1 cellular context compared by ENCODE assay signal in the genomic region with DNA sequence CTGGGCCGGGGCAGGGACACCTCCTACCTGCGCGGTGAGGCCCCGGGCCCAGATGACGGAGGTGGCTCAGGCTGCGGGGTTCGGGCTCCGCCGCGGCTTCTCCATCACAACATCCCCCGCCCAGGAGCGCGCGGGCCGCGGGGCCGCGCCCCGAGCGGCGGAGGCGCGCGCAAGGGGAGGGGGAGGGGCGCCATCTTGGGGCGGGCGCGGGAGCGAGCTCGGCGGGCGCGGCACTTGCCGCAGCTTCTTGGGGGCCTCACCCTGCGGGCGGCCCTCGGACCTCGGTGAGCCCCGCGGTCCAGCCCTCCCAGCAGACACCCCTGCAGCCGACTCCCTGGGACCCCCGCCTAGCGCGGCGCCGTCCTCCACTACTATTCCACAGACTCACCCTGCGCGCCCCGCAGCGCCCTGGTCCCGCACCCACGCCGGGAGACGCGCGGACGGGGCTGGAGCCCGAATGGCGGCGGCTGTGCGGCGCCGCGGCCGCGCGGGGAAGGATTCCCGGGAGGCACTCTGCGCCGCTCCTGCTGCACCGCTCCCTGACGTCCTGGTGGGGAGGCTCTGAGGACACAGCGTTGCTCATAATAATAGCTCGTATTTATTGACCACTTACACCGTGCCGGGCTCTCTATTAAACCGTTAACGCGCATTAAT.
A peak's percentile ranks its signal among the peaks of the same experiment; 100 is the strongest.
TF ChIP-seq lines count a peak whose summit lies in the region.

A gene (minus strand): TSS at position 137 of the 654 bp plus-strand sequence. CDS start 7,747 bp downstream, outside the sequence.

TF ChIP-seq in HEK293, 187 proteins besides CTCF, POLR2A, EP300 and RAD21 (continued from another document):
- TF ChIP-seq, protein P1, sequence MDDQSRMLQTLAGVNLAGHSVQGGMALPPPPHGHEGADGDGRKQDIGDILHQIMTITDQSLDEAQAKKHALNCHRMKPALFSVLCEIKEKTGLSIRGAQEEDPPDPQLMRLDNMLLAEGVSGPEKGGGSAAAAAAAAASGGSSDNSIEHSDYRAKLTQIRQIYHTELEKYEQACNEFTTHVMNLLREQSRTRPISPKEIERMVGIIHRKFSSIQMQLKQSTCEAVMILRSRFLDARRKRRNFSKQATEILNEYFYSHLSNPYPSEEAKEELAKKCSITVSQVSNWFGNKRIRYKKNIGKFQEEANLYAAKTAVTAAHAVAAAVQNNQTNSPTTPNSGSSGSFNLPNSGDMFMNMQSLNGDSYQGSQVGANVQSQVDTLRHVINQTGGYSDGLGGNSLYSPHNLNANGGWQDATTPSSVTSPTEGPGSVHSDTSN (CRISPR knock-in tag; IDR thresholded peaks at IDR 0.05): no peak
- TF ChIP-seq ZNF274 (IDR thresholded peaks at IDR 0.05; ENCODE audit: low read length) (no peak), ZNF274 (tag by site-specific recombination; IDR thresholded peaks at IDR 0.05; ENCODE audit: borderline replicate concordance) (no peak), EGR2 (tag by site-specific recombination; IDR thresholded peaks at IDR 0.05; ENCODE audit: low read depth) (no peak), GLIS1 (tag by site-specific recombination; IDR thresholded peaks at IDR 0.05) (peak; percentile 32; the same call in 1 of the 2 replicates)
- TF ChIP-seq, protein P2, sequence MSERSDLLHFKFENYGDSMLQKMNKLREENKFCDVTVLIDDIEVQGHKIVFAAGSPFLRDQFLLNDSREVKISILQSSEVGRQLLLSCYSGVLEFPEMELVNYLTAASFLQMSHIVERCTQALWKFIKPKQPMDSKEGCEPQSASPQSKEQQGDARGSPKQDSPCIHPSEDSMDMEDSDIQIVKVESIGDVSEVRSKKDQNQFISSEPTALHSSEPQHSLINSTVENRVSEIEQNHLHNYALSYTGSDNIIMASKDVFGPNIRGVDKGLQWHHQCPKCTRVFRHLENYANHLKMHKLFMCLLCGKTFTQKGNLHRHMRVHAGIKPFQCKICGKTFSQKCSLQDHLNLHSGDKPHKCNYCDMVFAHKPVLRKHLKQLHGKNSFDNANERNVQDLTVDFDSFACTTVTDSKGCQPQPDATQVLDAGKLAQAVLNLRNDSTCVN (tag by site-specific recombination; optimal IDR thresholded peaks at IDR 0.05): peak; percentile 85
- TF ChIP-seq, protein P3, sequence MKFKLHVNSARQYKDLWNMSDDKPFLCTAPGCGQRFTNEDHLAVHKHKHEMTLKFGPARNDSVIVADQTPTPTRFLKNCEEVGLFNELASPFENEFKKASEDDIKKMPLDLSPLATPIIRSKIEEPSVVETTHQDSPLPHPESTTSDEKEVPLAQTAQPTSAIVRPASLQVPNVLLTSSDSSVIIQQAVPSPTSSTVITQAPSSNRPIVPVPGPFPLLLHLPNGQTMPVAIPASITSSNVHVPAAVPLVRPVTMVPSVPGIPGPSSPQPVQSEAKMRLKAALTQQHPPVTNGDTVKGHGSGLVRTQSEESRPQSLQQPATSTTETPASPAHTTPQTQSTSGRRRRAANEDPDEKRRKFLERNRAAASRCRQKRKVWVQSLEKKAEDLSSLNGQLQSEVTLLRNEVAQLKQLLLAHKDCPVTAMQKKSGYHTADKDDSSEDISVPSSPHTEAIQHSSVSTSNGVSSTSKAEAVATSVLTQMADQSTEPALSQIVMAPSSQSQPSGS (tag by site-specific recombination; IDR thresholded peaks at IDR 0.05; ENCODE audit: low read depth): no peak
- TF ChIP-seq, protein P4, sequence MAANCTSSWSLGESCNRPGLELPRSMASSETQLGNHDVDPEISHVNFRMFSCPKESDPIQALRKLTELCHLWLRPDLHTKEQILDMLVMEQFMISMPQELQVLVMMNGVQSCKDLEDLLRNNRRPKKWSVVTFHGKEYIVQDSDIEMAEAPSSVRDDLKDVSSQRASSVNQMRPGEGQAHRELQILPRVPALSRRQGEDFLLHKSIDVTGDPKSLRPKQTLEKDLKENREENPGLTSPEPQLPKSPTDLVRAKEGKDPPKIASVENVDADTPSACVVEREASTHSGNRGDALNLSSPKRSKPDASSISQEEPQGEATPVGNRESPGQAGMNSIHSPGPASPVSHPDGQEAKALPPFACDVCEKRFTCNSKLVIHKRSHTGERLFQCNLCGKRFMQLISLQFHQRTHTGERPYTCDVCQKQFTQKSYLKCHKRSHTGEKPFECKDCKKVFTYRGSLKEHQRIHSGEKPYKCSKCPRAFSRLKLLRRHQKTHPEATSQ (tag by site-specific recombination; IDR thresholded peaks at IDR 0.05): no peak
